25 cellular contexts compared by ENCODE assay signal in the genomic region with DNA sequence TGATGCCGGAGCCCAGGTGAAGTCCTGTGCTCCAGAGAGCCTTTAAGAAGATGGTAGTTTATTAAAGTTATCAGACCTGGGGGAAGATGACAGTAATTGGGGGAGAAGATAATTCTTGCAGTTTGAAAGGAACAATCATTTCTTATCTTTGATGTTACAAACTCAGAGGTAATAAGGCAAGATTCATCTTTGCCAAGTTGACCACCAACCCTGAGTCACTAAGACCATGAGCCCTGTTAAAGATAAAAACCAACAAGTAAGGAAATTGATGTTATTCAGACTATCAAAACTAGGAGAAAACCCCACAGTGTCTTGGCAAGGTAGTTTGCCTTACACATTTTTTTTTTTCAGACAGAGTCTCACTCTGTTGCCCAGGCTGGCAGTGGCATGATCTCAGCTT.
"Had no signal": no experiment of that assay in that cellular context is flagged by ENCODE, and none has a peak within 500 bp of the region (broad histone marks: within the 10 kb centered on the region; RNA-seq: fewer than 3 reads in every experiment).

No MANE protein-coding gene starts in this region.

- DNase-seq: activated CD4-positive, alpha-beta memory T cell treated with anti-CD3 and anti-CD28 coated beads, Interleukin-2, amount 10 ng/mL, durations not matched to agents 7 days and 5 days; activated CD4-positive, alpha-beta T cell treated with anti-CD3 and anti-CD28 coated beads, Interleukin-2, amount 10 ng/mL, durations not matched to agents 7 days and 5 days; activated CD4-positive, CD25-positive, alpha-beta regulatory T cell; activated gamma-delta T cell; activated naive CD4-positive, alpha-beta T cell treated with anti-CD3 and anti-CD28 coated beads for 36 hours; activated T-cell treated with anti-CD3 and anti-CD28 coated beads for 4 hours; activated T-cell treated with anti-CD3 and anti-CD28 coated beads, Interleukin-2, amount 50 U/mL, for 48 hours; body of pancreas; KG1; NCI-H1092; NCI-H1417; NCI-H1930; NCI-H2171 treated with DMSO at 0.1 percent for 48 hours; NCI-H345; NCI-H510A treated with DMSO at 0.1 percent for 48 hours; NCI-H69; NK-92 treated with Interleukin-12 subunit alpha and Interleukin-12 subunit beta, amount 100 ng/mL, for 24 hours; OCI-M1; Right ventricle myocardium superior; SJCRH30; T-helper 9 cell had no signal

- H3K9me3 ChIP-seq: body of pancreas, SJCRH30 had no signal

- H3K27me3 ChIP-seq: body of pancreas, SJCRH30 had no signal

- H3K4me1 ChIP-seq: body of pancreas, SJCRH30 had no signal

- H3K36me3 ChIP-seq: SJCRH30 had no signal

- H3K4me3 ChIP-seq: body of pancreas, SJCRH30 had no signal

- ATAC-seq: activated T-helper 17 cell treated with anti-CD3 and anti-CD28 coated beads, Interleukin-2, amount 50 U/mL, for 72 hours; body of pancreas; Panc1 had no signal

- H3K27ac ChIP-seq: body of pancreas, RWPE1, SJCRH30, VCaP had no signal
